ENCODE assay signal across 1 cellular context in the genomic region with DNA sequence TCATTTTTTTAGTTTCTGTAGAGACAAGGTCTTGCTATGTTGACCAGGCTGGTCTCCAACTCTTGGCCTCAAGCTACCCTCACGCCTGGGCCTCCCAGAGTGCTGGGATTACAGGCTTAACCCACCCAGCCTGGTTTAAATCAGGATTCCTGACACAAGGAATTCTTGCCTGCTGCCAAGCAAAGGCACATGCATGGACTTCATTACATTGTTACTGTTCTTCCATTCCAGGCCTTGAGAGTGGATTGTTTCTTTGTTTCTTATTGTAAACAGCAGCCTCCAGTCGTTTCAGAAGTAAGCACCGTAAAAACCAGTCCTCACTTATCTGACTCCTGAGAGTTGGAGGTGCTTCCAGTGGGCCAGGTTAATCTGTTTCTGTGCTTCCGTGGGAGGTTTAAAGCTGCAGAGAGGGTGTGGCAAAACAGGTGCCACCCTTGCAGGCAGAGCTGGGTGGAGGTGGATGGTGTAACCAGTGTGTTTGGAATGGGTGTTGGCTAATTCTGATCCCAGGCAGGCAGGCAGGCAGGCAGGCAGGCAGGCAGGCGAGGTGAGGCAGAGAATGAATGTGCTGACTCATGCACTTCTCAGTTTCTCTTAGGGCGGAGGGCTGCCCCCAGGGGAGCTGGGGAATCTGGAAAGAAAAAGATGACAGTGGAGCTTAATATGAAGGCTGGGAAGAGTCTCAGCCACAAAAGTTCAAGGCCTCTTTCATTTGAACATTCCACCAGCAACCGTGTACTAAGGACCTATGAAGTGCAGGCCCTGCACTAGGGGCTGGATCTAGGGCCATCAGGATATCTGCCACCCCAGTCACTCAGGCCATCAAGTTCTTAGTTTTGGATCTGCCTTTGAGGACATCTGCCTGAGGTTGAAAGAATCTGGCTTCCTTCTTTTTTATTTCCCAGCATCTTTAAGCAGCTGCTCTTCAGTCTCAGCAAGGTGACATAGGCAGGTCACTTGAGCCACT.
TF ChIP-seq lines count a peak whose summit lies in the region.

No MANE protein-coding gene starts in this region.

TF ChIP-seq in K562, 482 proteins besides CTCF, POLR2A, EP300 and RAD21 (continued from another document and continues in another):
- TF ChIP-seq, protein P1, sequence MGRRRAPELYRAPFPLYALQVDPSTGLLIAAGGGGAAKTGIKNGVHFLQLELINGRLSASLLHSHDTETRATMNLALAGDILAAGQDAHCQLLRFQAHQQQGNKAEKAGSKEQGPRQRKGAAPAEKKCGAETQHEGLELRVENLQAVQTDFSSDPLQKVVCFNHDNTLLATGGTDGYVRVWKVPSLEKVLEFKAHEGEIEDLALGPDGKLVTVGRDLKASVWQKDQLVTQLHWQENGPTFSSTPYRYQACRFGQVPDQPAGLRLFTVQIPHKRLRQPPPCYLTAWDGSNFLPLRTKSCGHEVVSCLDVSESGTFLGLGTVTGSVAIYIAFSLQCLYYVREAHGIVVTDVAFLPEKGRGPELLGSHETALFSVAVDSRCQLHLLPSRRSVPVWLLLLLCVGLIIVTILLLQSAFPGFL (CRISPR knock-in tag; IDR thresholded peaks at IDR 0.05), result 0 out of 2 replicates have a peak, but pooled peaks have one; percentile 71
- TF ChIP-seq ZEB2 (IDR thresholded peaks at IDR 0.05) (peak; percentile 81), TEAD1 (CRISPR knock-in tag; IDR thresholded peaks at IDR 0.05) (no peak), DIDO1 (tag; IDR thresholded peaks at IDR 0.05; ENCODE audit: low read depth) (0 out of 2 replicates have a peak, but pooled peaks have one; percentile 33), SMC3 (conservative IDR thresholded peaks at IDR 0.05; ENCODE audit: insufficient read depth, low read depth, low read length) (no peak), ZBTB8A (IDR thresholded peaks at IDR 0.05; ENCODE audit: partially characterized antibody) (no peak), RNF2 (IDR thresholded peaks at IDR 0.05) (no peak), SPI1 (IDR thresholded peaks at IDR 0.05; ENCODE audit: borderline replicate concordance, low read depth, low read length) (no peak), NFRKB (IDR thresholded peaks at IDR 0.05; ENCODE audit: low read depth) (no peak; the same call in 1 of the 2 replicates), PPARD (CRISPR knock-in tag; IDR thresholded peaks at IDR 0.05) (no peak), MCM2 (IDR thresholded peaks at IDR 0.05; ENCODE audit: low read depth) (no peak), ZNF253 (CRISPR knock-in tag; conservative IDR thresholded peaks at IDR 0.05) (no peak), FOXK1 (CRISPR knock-in tag; IDR thresholded peaks at IDR 0.05; ENCODE audit: borderline replicate concordance) (no peak), SAFB2 (IDR thresholded peaks at IDR 0.05; ENCODE audit: borderline replicate concordance, low read depth, low read length, severe bottlenecking) (no peak), RBM15 (IDR thresholded peaks at IDR 0.05; ENCODE audit: insufficient read depth, low read length) (no peak), TRIM28 (IDR thresholded peaks at IDR 0.05) (peak; percentile 84; the same call in 1 of the 2 replicates), ZNF174 (CRISPR knock-in tag; IDR thresholded peaks at IDR 0.05) (no peak), BACH1 (tag; IDR thresholded peaks at IDR 0.05) (peak; percentile 86), IRF2 (CRISPR knock-in tag; IDR thresholded peaks at IDR 0.05) (no peak), DPF2 (IDR thresholded peaks at IDR 0.05) (peak; percentile 90), NFIX (CRISPR knock-in tag; IDR thresholded peaks at IDR 0.05; ENCODE audit: low read depth) (no peak), ETV1 (tag; conservative IDR thresholded peaks at IDR 0.05; ENCODE audit: low read depth) (no peak), ZNF140 (CRISPR knock-in tag; IDR thresholded peaks at IDR 0.05) (no peak), MBD2 (IDR thresholded peaks at IDR 0.05; ENCODE audit: borderline replicate concordance, low read depth) (no peak), PTBP1 (IDR thresholded peaks at IDR 0.05; ENCODE audit: low read depth, low read length) (no peak), PTTG1 (tag; IDR thresholded peaks at IDR 0.05; ENCODE audit: low read depth) (no peak), HCFC1 (IDR thresholded peaks at IDR 0.05; ENCODE audit: low read depth, low read length) (no peak), E2F3 (CRISPR knock-in tag; IDR thresholded peaks at IDR 0.05) (no peak), HNRNPK (IDR thresholded peaks at IDR 0.05; ENCODE audit: low read depth, low read length, poor library complexity, severe bottlenecking) (no peak), ZNF143 (CRISPR knock-in tag; IDR thresholded peaks at IDR 0.05) (no peak), FOXJ2 (tag; IDR thresholded peaks at IDR 0.05) (no peak), ZNF695 (CRISPR knock-in tag; IDR thresholded peaks at IDR 0.05) (no peak), ZNF232 (CRISPR knock-in tag; IDR thresholded peaks at IDR 0.05) (no peak), ELF4 (CRISPR knock-in tag; IDR thresholded peaks at IDR 0.05) (peak; percentile 26; the same call in 1 of the 2 replicates), FOXJ3 (CRISPR knock-in tag; IDR thresholded peaks at IDR 0.05) (no peak), GTF2F1 (IDR thresholded peaks at IDR 0.05; ENCODE audit: low read depth, low read length) (no peak)
- TF ChIP-seq, protein P2, sequence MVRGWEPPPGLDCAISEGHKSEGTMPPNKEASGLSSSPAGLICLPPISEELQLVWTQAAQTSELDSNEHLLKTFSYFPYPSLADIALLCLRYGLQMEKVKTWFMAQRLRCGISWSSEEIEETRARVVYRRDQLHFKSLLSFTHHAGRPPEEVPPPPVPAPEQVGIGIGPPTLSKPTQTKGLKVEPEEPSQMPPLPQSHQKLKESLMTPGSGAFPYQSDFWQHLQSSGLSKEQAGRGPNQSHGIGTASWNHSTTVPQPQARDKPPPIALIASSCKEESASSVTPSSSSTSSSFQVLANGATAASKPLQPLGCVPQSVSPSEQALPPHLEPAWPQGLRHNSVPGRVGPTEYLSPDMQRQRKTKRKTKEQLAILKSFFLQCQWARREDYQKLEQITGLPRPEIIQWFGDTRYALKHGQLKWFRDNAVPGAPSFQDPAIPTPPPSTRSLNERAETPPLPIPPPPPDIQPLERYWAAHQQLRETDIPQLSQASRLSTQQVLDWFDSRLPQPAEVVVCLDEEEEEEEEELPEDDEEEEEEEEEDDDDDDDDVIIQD (CRISPR knock-in tag; IDR thresholded peaks at IDR 0.05), result no peak
- TF ChIP-seq, protein P3, sequence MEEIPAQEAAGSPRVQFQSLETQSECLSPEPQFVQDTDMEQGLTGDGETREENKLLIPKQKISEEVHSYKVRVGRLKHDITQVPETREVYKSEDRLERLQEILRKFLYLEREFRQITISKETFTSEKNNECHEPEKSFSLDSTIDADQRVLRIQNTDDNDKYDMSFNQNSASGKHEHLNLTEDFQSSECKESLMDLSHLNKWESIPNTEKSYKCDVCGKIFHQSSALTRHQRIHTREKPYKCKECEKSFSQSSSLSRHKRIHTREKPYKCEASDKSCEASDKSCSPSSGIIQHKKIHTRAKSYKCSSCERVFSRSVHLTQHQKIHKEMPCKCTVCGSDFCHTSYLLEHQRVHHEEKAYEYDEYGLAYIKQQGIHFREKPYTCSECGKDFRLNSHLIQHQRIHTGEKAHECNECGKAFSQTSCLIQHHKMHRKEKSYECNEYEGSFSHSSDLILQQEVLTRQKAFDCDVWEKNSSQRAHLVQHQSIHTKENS (CRISPR knock-in tag; IDR thresholded peaks at IDR 0.05), result no peak
- TF ChIP-seq, protein P4, sequence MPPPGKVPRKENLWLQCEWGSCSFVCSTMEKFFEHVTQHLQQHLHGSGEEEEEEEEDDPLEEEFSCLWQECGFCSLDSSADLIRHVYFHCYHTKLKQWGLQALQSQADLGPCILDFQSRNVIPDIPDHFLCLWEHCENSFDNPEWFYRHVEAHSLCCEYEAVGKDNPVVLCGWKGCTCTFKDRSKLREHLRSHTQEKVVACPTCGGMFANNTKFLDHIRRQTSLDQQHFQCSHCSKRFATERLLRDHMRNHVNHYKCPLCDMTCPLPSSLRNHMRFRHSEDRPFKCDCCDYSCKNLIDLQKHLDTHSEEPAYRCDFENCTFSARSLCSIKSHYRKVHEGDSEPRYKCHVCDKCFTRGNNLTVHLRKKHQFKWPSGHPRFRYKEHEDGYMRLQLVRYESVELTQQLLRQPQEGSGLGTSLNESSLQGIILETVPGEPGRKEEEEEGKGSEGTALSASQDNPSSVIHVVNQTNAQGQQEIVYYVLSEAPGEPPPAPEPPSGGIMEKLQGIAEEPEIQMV (tag; conservative IDR thresholded peaks at IDR 0.05; ENCODE audit: low read depth), result no peak
- TF ChIP-seq, protein P5, sequence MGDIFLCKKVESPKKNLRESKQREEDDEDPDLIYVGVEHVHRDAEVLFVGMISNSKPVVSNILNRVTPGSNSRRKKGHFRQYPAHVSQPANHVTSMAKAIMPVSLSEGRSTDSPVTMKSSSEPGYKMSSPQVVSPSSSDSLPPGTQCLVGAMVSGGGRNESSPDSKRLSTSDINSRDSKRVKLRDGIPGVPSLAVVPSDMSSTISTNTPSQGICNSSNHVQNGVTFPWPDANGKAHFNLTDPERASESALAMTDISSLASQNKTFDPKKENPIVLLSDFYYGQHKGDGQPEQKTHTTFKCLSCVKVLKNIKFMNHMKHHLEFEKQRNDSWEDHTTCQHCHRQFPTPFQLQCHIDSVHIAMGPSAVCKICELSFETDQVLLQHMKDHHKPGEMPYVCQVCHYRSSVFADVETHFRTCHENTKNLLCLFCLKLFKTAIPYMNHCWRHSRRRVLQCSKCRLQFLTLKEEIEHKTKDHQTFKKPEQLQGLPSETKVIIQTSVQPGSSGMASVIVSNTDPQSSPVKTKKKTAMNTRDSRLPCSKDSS (IDR thresholded peaks at IDR 0.05; ENCODE audit: low read depth, partially characterized antibody), result no peak
- TF ChIP-seq, protein P6, sequence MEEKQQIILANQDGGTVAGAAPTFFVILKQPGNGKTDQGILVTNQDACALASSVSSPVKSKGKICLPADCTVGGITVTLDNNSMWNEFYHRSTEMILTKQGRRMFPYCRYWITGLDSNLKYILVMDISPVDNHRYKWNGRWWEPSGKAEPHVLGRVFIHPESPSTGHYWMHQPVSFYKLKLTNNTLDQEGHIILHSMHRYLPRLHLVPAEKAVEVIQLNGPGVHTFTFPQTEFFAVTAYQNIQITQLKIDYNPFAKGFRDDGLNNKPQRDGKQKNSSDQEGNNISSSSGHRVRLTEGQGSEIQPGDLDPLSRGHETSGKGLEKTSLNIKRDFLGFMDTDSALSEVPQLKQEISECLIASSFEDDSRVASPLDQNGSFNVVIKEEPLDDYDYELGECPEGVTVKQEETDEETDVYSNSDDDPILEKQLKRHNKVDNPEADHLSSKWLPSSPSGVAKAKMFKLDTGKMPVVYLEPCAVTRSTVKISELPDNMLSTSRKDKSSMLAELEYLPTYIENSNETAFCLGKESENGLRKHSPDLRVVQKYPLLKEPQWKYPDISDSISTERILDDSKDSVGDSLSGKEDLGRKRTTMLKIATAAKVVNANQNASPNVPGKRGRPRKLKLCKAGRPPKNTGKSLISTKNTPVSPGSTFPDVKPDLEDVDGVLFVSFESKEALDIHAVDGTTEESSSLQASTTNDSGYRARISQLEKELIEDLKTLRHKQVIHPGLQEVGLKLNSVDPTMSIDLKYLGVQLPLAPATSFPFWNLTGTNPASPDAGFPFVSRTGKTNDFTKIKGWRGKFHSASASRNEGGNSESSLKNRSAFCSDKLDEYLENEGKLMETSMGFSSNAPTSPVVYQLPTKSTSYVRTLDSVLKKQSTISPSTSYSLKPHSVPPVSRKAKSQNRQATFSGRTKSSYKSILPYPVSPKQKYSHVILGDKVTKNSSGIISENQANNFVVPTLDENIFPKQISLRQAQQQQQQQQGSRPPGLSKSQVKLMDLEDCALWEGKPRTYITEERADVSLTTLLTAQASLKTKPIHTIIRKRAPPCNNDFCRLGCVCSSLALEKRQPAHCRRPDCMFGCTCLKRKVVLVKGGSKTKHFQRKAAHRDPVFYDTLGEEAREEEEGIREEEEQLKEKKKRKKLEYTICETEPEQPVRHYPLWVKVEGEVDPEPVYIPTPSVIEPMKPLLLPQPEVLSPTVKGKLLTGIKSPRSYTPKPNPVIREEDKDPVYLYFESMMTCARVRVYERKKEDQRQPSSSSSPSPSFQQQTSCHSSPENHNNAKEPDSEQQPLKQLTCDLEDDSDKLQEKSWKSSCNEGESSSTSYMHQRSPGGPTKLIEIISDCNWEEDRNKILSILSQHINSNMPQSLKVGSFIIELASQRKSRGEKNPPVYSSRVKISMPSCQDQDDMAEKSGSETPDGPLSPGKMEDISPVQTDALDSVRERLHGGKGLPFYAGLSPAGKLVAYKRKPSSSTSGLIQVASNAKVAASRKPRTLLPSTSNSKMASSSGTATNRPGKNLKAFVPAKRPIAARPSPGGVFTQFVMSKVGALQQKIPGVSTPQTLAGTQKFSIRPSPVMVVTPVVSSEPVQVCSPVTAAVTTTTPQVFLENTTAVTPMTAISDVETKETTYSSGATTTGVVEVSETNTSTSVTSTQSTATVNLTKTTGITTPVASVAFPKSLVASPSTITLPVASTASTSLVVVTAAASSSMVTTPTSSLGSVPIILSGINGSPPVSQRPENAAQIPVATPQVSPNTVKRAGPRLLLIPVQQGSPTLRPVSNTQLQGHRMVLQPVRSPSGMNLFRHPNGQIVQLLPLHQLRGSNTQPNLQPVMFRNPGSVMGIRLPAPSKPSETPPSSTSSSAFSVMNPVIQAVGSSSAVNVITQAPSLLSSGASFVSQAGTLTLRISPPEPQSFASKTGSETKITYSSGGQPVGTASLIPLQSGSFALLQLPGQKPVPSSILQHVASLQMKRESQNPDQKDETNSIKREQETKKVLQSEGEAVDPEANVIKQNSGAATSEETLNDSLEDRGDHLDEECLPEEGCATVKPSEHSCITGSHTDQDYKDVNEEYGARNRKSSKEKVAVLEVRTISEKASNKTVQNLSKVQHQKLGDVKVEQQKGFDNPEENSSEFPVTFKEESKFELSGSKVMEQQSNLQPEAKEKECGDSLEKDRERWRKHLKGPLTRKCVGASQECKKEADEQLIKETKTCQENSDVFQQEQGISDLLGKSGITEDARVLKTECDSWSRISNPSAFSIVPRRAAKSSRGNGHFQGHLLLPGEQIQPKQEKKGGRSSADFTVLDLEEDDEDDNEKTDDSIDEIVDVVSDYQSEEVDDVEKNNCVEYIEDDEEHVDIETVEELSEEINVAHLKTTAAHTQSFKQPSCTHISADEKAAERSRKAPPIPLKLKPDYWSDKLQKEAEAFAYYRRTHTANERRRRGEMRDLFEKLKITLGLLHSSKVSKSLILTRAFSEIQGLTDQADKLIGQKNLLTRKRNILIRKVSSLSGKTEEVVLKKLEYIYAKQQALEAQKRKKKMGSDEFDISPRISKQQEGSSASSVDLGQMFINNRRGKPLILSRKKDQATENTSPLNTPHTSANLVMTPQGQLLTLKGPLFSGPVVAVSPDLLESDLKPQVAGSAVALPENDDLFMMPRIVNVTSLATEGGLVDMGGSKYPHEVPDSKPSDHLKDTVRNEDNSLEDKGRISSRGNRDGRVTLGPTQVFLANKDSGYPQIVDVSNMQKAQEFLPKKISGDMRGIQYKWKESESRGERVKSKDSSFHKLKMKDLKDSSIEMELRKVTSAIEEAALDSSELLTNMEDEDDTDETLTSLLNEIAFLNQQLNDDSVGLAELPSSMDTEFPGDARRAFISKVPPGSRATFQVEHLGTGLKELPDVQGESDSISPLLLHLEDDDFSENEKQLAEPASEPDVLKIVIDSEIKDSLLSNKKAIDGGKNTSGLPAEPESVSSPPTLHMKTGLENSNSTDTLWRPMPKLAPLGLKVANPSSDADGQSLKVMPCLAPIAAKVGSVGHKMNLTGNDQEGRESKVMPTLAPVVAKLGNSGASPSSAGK (IDR thresholded peaks at IDR 0.05), result peak; percentile 38; the same call in 1 of the 2 replicates
- TF ChIP-seq, protein P7, sequence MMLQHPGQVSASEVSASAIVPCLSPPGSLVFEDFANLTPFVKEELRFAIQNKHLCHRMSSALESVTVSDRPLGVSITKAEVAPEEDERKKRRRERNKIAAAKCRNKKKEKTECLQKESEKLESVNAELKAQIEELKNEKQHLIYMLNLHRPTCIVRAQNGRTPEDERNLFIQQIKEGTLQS (IDR thresholded peaks at IDR 0.05), result peak; percentile 64; the same call in 1 of the 2 replicates
- TF ChIP-seq, protein P7 (CRISPR knock-in tag; conservative IDR thresholded peaks at IDR 0.05), result no peak
